1 cellular context compared by ENCODE assay signal in genomic region chr7:104983620-104984539, GRCh38.
TF ChIP-seq lines count a peak whose summit lies in the region.

No MANE protein-coding gene starts in this region.

TF ChIP-seq in GM12878, 131 proteins besides CTCF, POLR2A, EP300 and RAD21 (continued from another document and continues in another):
- TF ChIP-seq MAX (IDR thresholded peaks at IDR 0.05; ENCODE audit: low read depth, low read length) (peak; percentile 61; the same call in 1 of the 2 replicates), HDGF (IDR thresholded peaks at IDR 0.05) (peak; percentile 69; the same call in 1 of the 2 replicates), BCL11A (IDR thresholded peaks at IDR 0.05; ENCODE audit: low read depth, low read length) (no peak; the same call in 1 of the 2 replicates), BACH1 (IDR thresholded peaks at IDR 0.05; ENCODE audit: borderline replicate concordance) (no peak; the same call in 1 of the 2 replicates), ZBTB4 (CRISPR knock-in tag; IDR thresholded peaks at IDR 0.05) (no peak), SMARCA5 (IDR thresholded peaks at IDR 0.05) (no peak; the same call in 1 of the 2 replicates), STAT1 (conservative IDR thresholded peaks at IDR 0.05) (no peak; the same call in 1 of the 2 replicates), SPI1 (IDR thresholded peaks at IDR 0.05; ENCODE audit: borderline replicate concordance, insufficient read depth, low read depth, low read length) (peak; percentile 77), ZNF207 (IDR thresholded peaks at IDR 0.05; ENCODE audit: borderline replicate concordance) (no peak; the same call in none of the 2 replicates), RCOR1 (conservative IDR thresholded peaks at IDR 0.05; ENCODE audit: low read depth, low read length) (0 out of 2 replicates have a peak, but pooled peaks have one; percentile 57), ZZZ3 (IDR thresholded peaks at IDR 0.05; ENCODE audit: control insufficient read depth, insufficient read length, low read depth) (no peak), RB1 (IDR thresholded peaks at IDR 0.05; ENCODE audit: borderline replicate concordance) (peak; percentile 26; the same call in 1 of the 2 replicates), JUNB (IDR thresholded peaks at IDR 0.05) (no peak), GATAD2B (conservative IDR thresholded peaks at IDR 0.05; ENCODE audit: low read depth) (peak; percentile 88; the same call in 1 of the 2 replicates), MYB (IDR thresholded peaks at IDR 0.05; ENCODE audit: borderline replicate concordance, low read depth, low read length) (no peak), CBX5 (IDR thresholded peaks at IDR 0.05; ENCODE audit: low read depth) (no peak), SREBF2 (IDR thresholded peaks at IDR 0.05; ENCODE audit: low read length) (no peak), NFYA (IDR thresholded peaks at IDR 0.05; ENCODE audit: borderline replicate concordance, low read depth, low read length) (no peak), RUNX3 (IDR thresholded peaks at IDR 0.05; ENCODE audit: low read length) (peak; percentile 65), MXI1 (IDR thresholded peaks at IDR 0.05; ENCODE audit: low read depth, low read length) (peak; percentile 84), HSF1 (IDR thresholded peaks at IDR 0.05; ENCODE audit: low read depth, low read length) (no peak), HCFC1 (IDR thresholded peaks at IDR 0.05; ENCODE audit: low read length) (peak; percentile 52; the same call in 1 of the 2 replicates), ZNF217 (IDR thresholded peaks at IDR 0.05) (no peak; the same call in 1 of the 2 replicates), SIX5 (IDR thresholded peaks at IDR 0.05; ENCODE audit: low read depth, low read length, severe bottlenecking) (peak; percentile 10), CREB1 (IDR thresholded peaks at IDR 0.05; ENCODE audit: low read depth) (peak; percentile 94), ZBTB40 (IDR thresholded peaks at IDR 0.05; ENCODE audit: borderline replicate concordance) (peak; percentile 90), HDAC6 (IDR thresholded peaks at IDR 0.05; ENCODE audit: unreplicated experiment) (peak; percentile 27), MEF2A (IDR thresholded peaks at IDR 0.05; ENCODE audit: insufficient read depth, low read depth, low read length) (no peak), PKNOX1 (IDR thresholded peaks at IDR 0.05) (no peak), CUX1 (IDR thresholded peaks at IDR 0.05; ENCODE audit: insufficient replicate concordance, low read depth, low read length) (no peak), BHLHE40 (IDR thresholded peaks at IDR 0.05; ENCODE audit: borderline replicate concordance in 1 of 2, low read depth in 2 of 2, low read length in 1 of 2) (no peak; a peak in 1 of 4 replicates), KDM1A (IDR thresholded peaks at IDR 0.05; ENCODE audit: borderline replicate concordance) (no peak), RELA (IDR thresholded peaks at IDR 0.05; ENCODE audit: borderline replicate concordance, partially characterized antibody) (peak; percentile 14), CEBPB (IDR thresholded peaks at IDR 0.05; ENCODE audit: borderline replicate concordance in 1 of 2, low read depth in 2 of 2, low read length in 2 of 2) (no peak)
- TF ChIP-seq, protein P1, sequence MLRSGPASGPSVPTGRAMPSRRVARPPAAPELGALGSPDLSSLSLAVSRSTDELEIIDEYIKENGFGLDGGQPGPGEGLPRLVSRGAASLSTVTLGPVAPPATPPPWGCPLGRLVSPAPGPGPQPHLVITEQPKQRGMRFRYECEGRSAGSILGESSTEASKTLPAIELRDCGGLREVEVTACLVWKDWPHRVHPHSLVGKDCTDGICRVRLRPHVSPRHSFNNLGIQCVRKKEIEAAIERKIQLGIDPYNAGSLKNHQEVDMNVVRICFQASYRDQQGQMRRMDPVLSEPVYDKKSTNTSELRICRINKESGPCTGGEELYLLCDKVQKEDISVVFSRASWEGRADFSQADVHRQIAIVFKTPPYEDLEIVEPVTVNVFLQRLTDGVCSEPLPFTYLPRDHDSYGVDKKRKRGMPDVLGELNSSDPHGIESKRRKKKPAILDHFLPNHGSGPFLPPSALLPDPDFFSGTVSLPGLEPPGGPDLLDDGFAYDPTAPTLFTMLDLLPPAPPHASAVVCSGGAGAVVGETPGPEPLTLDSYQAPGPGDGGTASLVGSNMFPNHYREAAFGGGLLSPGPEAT (IDR thresholded peaks at IDR 0.05; ENCODE audit: low read depth), result peak; percentile 77; the same call in 1 of the 2 replicates
- TF ChIP-seq, protein P2, sequence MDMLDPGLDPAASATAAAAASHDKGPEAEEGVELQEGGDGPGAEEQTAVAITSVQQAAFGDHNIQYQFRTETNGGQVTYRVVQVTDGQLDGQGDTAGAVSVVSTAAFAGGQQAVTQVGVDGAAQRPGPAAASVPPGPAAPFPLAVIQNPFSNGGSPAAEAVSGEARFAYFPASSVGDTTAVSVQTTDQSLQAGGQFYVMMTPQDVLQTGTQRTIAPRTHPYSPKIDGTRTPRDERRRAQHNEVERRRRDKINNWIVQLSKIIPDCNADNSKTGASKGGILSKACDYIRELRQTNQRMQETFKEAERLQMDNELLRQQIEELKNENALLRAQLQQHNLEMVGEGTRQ (IDR thresholded peaks at IDR 0.05; ENCODE audit: borderline replicate concordance, low read depth, low read length), result no peak
- TF ChIP-seq, protein P3, sequence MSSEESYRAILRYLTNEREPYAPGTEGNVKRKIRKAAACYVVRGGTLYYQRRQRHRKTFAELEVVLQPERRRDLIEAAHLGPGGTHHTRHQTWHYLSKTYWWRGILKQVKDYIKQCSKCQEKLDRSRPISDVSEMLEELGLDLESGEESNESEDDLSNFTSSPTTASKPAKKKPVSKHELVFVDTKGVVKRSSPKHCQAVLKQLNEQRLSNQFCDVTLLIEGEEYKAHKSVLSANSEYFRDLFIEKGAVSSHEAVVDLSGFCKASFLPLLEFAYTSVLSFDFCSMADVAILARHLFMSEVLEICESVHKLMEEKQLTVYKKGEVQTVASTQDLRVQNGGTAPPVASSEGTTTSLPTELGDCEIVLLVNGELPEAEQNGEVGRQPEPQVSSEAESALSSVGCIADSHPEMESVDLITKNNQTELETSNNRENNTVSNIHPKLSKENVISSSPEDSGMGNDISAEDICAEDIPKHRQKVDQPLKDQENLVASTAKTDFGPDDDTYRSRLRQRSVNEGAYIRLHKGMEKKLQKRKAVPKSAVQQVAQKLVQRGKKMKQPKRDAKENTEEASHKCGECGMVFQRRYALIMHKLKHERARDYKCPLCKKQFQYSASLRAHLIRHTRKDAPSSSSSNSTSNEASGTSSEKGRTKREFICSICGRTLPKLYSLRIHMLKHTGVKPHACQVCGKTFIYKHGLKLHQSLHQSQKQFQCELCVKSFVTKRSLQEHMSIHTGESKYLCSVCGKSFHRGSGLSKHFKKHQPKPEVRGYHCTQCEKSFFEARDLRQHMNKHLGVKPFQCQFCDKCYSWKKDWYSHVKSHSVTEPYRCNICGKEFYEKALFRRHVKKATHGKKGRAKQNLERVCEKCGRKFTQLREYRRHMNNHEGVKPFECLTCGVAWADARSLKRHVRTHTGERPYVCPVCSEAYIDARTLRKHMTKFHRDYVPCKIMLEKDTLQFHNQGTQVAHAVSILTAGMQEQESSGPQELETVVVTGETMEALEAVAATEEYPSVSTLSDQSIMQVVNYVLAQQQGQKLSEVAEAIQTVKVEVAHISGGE (CRISPR knock-in tag; IDR thresholded peaks at IDR 0.05), result no peak
